32 cellular contexts compared by ENCODE assay signal in the genomic region with DNA sequence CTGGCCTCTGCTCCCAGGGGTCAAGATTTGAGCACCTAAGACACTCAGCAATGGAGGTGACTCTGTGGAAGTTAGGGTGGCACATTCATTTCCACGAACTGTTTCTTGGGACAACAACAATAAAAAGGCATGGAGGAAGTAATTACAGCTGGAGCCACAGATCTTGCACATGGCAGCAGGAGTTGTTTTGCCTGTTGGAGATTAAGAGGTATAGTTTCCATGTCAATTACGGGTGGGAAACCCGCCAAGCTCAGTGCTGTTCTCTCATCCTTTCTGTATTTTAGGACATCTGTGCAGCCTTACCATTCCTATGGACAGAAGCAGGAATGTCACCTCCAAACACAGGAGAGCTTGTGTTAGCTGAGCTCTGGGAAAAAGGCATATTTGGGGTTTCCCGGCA.
DNase-seq lines count a peak whose midpoint lies in the region; ATAC-seq and TF ChIP-seq lines count a peak whose summit lies in the region.
"Had no signal": no experiment of that assay in that cellular context is flagged by ENCODE, and none has a peak within 500 bp of the region (broad histone marks: within the 10 kb centered on the region; RNA-seq: fewer than 3 reads in every experiment).

No MANE protein-coding gene starts in this region.

- CTCF ChIA-PET in T-cell (lab: Charles Lee) = no interaction called here

- POLR2A ChIA-PET in T-cell (lab: Charles Lee) = interaction anchor here in 1 of 2 donors (0.5 kb wide), 1 partner anchor 142 kb away, joined by 3 read pairs; no protein-coding TSS in a partner anchor

- no peak for TF ChIP-seq CTCF in mucosa of descending colon (IDR thresholded peaks at IDR 0.05)

- peaks cover 13 to 21% of the 10 kb centered on the region in 2 donors for H3K27me3 Mint-ChIP-seq in T-cell
- H3K27me3 Mint-ChIP-seq: stimulated activated naive CD8-positive, alpha-beta T cell treated with anti-CD3 and anti-CD28 coated beads, Interleukin-15, Interleukin-2, amounts not matched to agents 100 ng/mL and 50 ng/mL, for 24 hours had no signal

- H3K4me3 ChIP-seq in mucosa of descending colon = no peak overlapping the region
- H3K4me3 ChIP-seq in H7 (ENCODE audit: insufficient read depth, low read depth, low read length) = no peak overlapping the region
- H3K4me3 ChIP-seq: A549, esophagus squamous epithelium, heart right ventricle, lung, MG63, ovary, PC-9, thoracic aorta had no signal

- H3K36me3 ChIP-seq in mucosa of descending colon (ENCODE audit: low read depth) (no peaks in the 10 kb centered on the region), H7 (replicated peaks; ENCODE audit: control insufficient read depth, insufficient read depth, low read length) (no peaks in the 10 kb centered on the region)
- H3K36me3 ChIP-seq: esophagus squamous epithelium, heart right ventricle, MG63, ovary, thoracic aorta had no signal

- H3K9me3 ChIP-seq in mucosa of descending colon = no peaks in the 10 kb centered on the region
- H3K9me3 ChIP-seq: A549, esophagus squamous epithelium, heart right ventricle, MG63, ovary, thoracic aorta had no signal

- no peak overlapping the region for H3K4me3 Mint-ChIP-seq in T-cell
- H3K4me3 Mint-ChIP-seq: B cell; CD8-positive, alpha-beta T cell; dendritic cell treated with granulocyte-macrophage colony-stimulating factor and Interleukin-4, amounts not matched to agents 40 ng/mL and 50 ng/mL, for 4 days; nephron; stimulated activated naive CD8-positive, alpha-beta T cell treated with anti-CD3 and anti-CD28 coated beads, Interleukin-15, Interleukin-2, amounts not matched to agents 100 ng/mL and 50 ng/mL, for 24 hours; T-helper 2 cell treated with Interferon-gamma antibody and Interleukin-4, amounts not matched to agents 5 μg/mL and 100 μg/mL, for 36 hours had no signal

- DNase-seq in NCI-H2081 (lab: John Stamatoyannopoulos, UW) (peak; percentile 13 to 54), NCI-H2081 treated with DMSO at 0.1 percent for 48 hours (lab: John Stamatoyannopoulos, UW) (no peak), NCI-H1105 (lab: John Stamatoyannopoulos, UW) (peak; percentile 62), NCI-H748 treated with DMSO at 0.1 percent for 48 hours (lab: John Stamatoyannopoulos, UW) (peak; percentile 40), mucosa of descending colon (peak in 1 of 3 donors; percentile 59), H7 (no peak), T-cell (no peak)
- DNase-seq: activated CD4-positive, alpha-beta T cell treated with anti-CD3 and anti-CD28 coated beads for 48 hours; activated effector memory CD4-positive, alpha-beta T cell treated with anti-CD3 and anti-CD28 coated beads, Interleukin-2, amount 50 U/mL, for 16 hours; activated T-cell treated with anti-CD3 and anti-CD28 coated beads, Interleukin-2, amount 50 U/mL, for 1 hour; caudate nucleus; CD8-positive, alpha-beta T cell; esophagus squamous epithelium; foreskin melanocyte; heart right ventricle; KG1; kidney glomerular epithelial cell; MG63; NCI-H2029; NK-92 treated with Interleukin-12 subunit alpha and Interleukin-12 subunit beta, amount 100 ng/mL, for 24 hours; ovary; PC-9 had no signal

- ATAC-seq in mucosa of descending colon = peak; percentile 67
- no peak for ATAC-seq in GM18498 (IDR thresholded peaks at IDR 0.05; ENCODE audit: unreplicated experiment)
- ATAC-seq in T-cell (replicated peaks in 1 of 4) = no peak
- ATAC-seq: A549; CD8-positive, alpha-beta T cell; heart right ventricle; Right ventricle myocardium inferior had no signal

- no peaks in the 10 kb centered on the region for H3K27me3 ChIP-seq in H7 (ENCODE audit: control insufficient read depth, insufficient read depth, low read length)
- H3K27me3 ChIP-seq: ovary had no signal

- peaks cover 10% of the 10 kb centered on the region for H3K4me1 ChIP-seq in mucosa of descending colon (ENCODE audit: low read depth)
- H3K4me1 ChIP-seq: heart right ventricle had no signal

- no peaks in the 10 kb centered on the region for H3K4me1 Mint-ChIP-seq in T-cell
- H3K4me1 Mint-ChIP-seq: B cell had no signal

- H3K27ac Mint-ChIP-seq in T-cell = no peak overlapping the region
- H3K27ac Mint-ChIP-seq: B cell; CD8-positive, alpha-beta T cell; dendritic cell treated with granulocyte-macrophage colony-stimulating factor and Interleukin-4, amounts not matched to agents 40 ng/mL and 50 ng/mL, for 4 days; stimulated activated naive CD8-positive, alpha-beta T cell treated with anti-CD3 and anti-CD28 coated beads, Interleukin-15, Interleukin-2, amounts not matched to agents 100 ng/mL and 50 ng/mL, for 24 hours; T-helper 2 cell treated with Interferon-gamma antibody and Interleukin-4, amounts not matched to agents 5 μg/mL and 100 μg/mL, for 36 hours had no signal

- intact Hi-C loops in mucosa of descending colon (cut with DNase I, micrococcal nuclease) = no loop called here

- no peaks in the 10 kb centered on the region for H3K36me3 Mint-ChIP-seq in T-cell
- H3K36me3 Mint-ChIP-seq: CD8-positive, alpha-beta T cell had no signal

- no peaks in the 10 kb centered on the region for H3K9me3 Mint-ChIP-seq in T-cell
- H3K9me3 Mint-ChIP-seq: CD8-positive, alpha-beta T cell; dendritic cell treated with granulocyte-macrophage colony-stimulating factor and Interleukin-4, amounts not matched to agents 40 ng/mL and 50 ng/mL, for 4 days; nephron; stimulated activated naive CD8-positive, alpha-beta T cell treated with anti-CD3 and anti-CD28 coated beads, Interleukin-15, Interleukin-2, amounts not matched to agents 100 ng/mL and 50 ng/mL, for 24 hours; T-helper 2 cell treated with Interferon-gamma antibody and Interleukin-4, amounts not matched to agents 5 μg/mL and 100 μg/mL, for 36 hours had no signal

Comparison
In these comparisons a context has a peak if more than half of its experiments do, and no peak if none do; other contexts are left out.
1. DNase-seq: peak in NCI-H2081 (2 of 2), NCI-H1105 (single experiment) and NCI-H748 treated with DMSO at 0.1 percent for 48 hours (single experiment); none in NCI-H2081 treated with DMSO at 0.1 percent for 48 hours (single experiment), H7 (single experiment) and T-cell (0 of 34).